Comparison of ENCODE assay signal across 8 cellular contexts in genomic region chr18:57780318-57781127, GRCh38. TPM values are rescaled to one million over a fixed set of nuclear protein-coding genes. Genes with fewer than 3 reads are reported as not detected.
DNase-seq lines count a peak whose midpoint lies in the region; ATAC-seq and TF ChIP-seq lines count a peak whose summit lies in the region.

No MANE protein-coding gene starts in this region.

- H3K27me3 ChIP-seq in mammary epithelial cell (ENCODE audit: insufficient read depth, low read length) (no peaks in the 10 kb centered on the region), muscle layer of duodenum (ENCODE audit: low read depth, low read length) (no peaks in the 10 kb centered on the region)

- H3K36me3 ChIP-seq in mammary epithelial cell (ENCODE audit: insufficient read depth, low read length) = no peaks in the 10 kb centered on the region
- no peaks in the 10 kb centered on the region for H3K36me3 ChIP-seq in muscle layer of duodenum (ENCODE audit: control insufficient read depth in 1 of 2, insufficient read depth in 2 of 2, low read length in 2 of 2)

- BruUV-seq in mammary epithelial cell (replicated peaks; lab: Mats Ljungman, UMichigan) = no TSS peak

- intact Hi-C loops in mammary epithelial cell (cut with micrococcal nuclease) = no loop called here

- peak; percentile 87 for ATAC-seq in GM19467 (IDR thresholded peaks at IDR 0.05; ENCODE audit: unreplicated experiment)

- peak overlapping the region; percentile 41 for H3K4me2 ChIP-seq in mammary epithelial cell (ENCODE audit: insufficient read depth, low read depth, low read length)

- H3K9ac ChIP-seq in mammary epithelial cell (ENCODE audit: insufficient read depth, low read length) = no peak overlapping the region

- dilution Hi-C loops in mammary epithelial cell (cut with HindIII; ENCODE audit: low sequenced_read_pairs) = no loop called here

- WGBS in mammary epithelial cell (ENCODE audit: low coverage, missing lambda C conversion rate) = 70% methylated on average over 6 of the region's 6 CpGs

- H3K9me3 ChIP-seq in mammary epithelial cell (replicated peaks; ENCODE audit: insufficient read depth, low read length) = no peaks in the 10 kb centered on the region
- no peaks in the 10 kb centered on the region for H3K9me3 ChIP-seq in muscle layer of duodenum (ENCODE audit: control insufficient read depth in 1 of 2, low read length in 2 of 2)

- H3K4me1 ChIP-seq in mammary epithelial cell (ENCODE audit: insufficient read depth, low read length) (peaks cover 53% of the 10 kb centered on the region), muscle layer of duodenum (ENCODE audit: control insufficient read depth in 1 of 2, insufficient read depth in 2 of 2, low read length in 2 of 2) (peaks cover 8 to 33% of the 10 kb centered on the region in 2 donors)

- H3K79me2 ChIP-seq in mammary epithelial cell (ENCODE audit: insufficient read depth, low read length) = peaks cover 32% of the 10 kb centered on the region

- CTCF ChIA-PET in mammary epithelial cell (lab: Charles Lee; ENCODE audit: low non-redundant PET) = no interaction called here

- DNase-seq in AG08395 (ENCODE audit: low spot score) (peak; percentile 64), LHCN-M2 (ENCODE audit: low read depth) (peak; percentile 91), mammary epithelial cell (peak; percentile 76), mucosa of gallbladder (ENCODE audit: low spot score) (no peak)
- no peak for DNase-seq in stimulated activated CD4-positive, alpha-beta T cell treated with anti-CD3 and anti-CD28 coated beads, Interleukin-4, amount 100 ng/mL, for 4 hours
- no peak for DNase-seq in activated naive CD4-positive, alpha-beta T cell (lab: John Stamatoyannopoulos, UW)

- TF ChIP-seq CTCF in mammary epithelial cell (conservative IDR thresholded peaks at IDR 0.05 in 1 of 2, IDR thresholded peaks at IDR 0.05 in 1 of 2; ENCODE audit: extremely low read depth in 1 of 2, insufficient read depth in 1 of 2, low read depth in 1 of 2, low read length in 2 of 2) = no peak

- H3K4me3 ChIP-seq in mammary epithelial cell (replicated peaks in 1 of 3; ENCODE audit: insufficient read depth in 1 of 3, low read depth in 2 of 3, low read length in 3 of 3) (no peak overlapping the region), muscle layer of duodenum (ENCODE audit: low read depth in 1 of 2, low read length in 2 of 2) (no peak overlapping the region)

- in situ Hi-C loops in mammary epithelial cell (cut with MboI; ENCODE audit: low sequenced_read_pairs in 2 of 2) = no loop called here

- no peaks in the 10 kb centered on the region for H4K20me1 ChIP-seq in mammary epithelial cell (ENCODE audit: insufficient read depth, low read length)

- peak overlapping the region; percentile 27 for H3K27ac ChIP-seq in mammary epithelial cell (ENCODE audit: insufficient read depth, low read depth, low read length)
- peak overlapping the region; percentile 52 for H3K27ac ChIP-seq in muscle layer of duodenum (ENCODE audit: low read length)

- peak overlapping the region; percentile 40 for H2AFZ ChIP-seq in mammary epithelial cell (ENCODE audit: low read depth, low read length)

RNA-seq across cellular contexts. Expression of gene ATP8B1, which starts 22.6 kb away (rescaled TPM):
- total RNA-seq in LHCN-M2 (2014; rRNA removed) (5.6 and 8.5 TPM in 2 replicates), mammary epithelial cell (10 to 100 TPM; 12.7 to 15.0 TPM), mucosa of gallbladder (125 TPM)
- 17.4 TPM for polyA plus RNA-seq in LHCN-M2 (2012)
- 6.8 TPM for polyA plus RNA-seq in mammary epithelial cell
- 18.6 TPM for polyA minus RNA-seq in mammary epithelial cell

Comparison
In these comparisons a context has a peak if more than half of its experiments do, and no peak if none do; other contexts are left out.
1. DNase-seq: peak in AG08395 (single experiment), LHCN-M2 (single experiment) and mammary epithelial cell (single experiment); none in stimulated activated CD4-positive, alpha-beta T cell treated with anti-CD3 and anti-CD28 coated beads, Interleukin-4, amount 100 ng/mL, for 4 hours (0 of 2), activated naive CD4-positive, alpha-beta T cell (0 of 4) and mucosa of gallbladder (single experiment).